ENCODE assay signal across 18 cellular contexts in the genomic region with DNA sequence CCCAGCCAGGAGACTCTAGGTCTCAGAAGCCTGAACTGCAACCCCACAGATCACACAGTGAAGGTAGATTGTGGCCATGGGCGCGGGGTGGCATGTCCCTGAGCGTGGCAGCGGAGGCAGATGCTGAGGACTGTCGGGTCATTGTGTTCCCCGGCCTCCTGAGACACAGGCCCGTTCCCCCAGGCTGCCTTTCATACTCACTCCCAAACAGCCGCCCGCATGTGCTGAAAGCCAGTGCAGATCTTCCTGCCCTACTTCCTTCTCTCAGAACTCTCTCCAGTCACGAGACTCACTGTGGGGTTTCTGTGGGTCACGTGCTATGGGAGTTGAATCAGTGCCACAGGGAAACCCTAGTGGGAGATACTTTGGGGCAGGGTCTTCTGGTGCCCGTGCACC. TPM values are rescaled to one million over a fixed set of nuclear protein-coding genes. Genes with fewer than 3 reads are reported as not detected.
"Had no signal": no experiment of that assay in that cellular context is flagged by ENCODE, and none has a peak within 500 bp of the region (broad histone marks: within the 10 kb centered on the region; RNA-seq: fewer than 3 reads in every experiment).

No MANE protein-coding gene starts in this region.

- H3K4me1 ChIP-seq: foreskin keratinocyte had no signal

- DNase-seq: activated CD4-positive, alpha-beta memory T cell treated with anti-CD3 and anti-CD28 coated beads for 36 hours; activated CD4-positive, CD25-positive, alpha-beta regulatory T cell treated with anti-CD3 and anti-CD28 coated beads, Interleukin-2, amount 50 U/mL, for 72 hours; activated CD8-positive, alpha-beta memory T cell treated with anti-CD3 and anti-CD28 coated beads, Interleukin-2, amount 10 ng/mL, durations not matched to agents 7 days and 5 days; activated T-cell treated with anti-CD3 and anti-CD28 coated beads, Interleukin-2, amount 50 U/mL, for 1 hour; amniotic stem cell; caudate nucleus; effector CD4-positive, alpha-beta T cell; foreskin keratinocyte; midbrain; right lobe of liver; stomach had no signal

- H3K36me3 ChIP-seq: right lobe of liver had no signal

- H3K4me3 ChIP-seq: coronary artery, lung, prostate gland, right lobe of liver, stomach, thoracic aorta had no signal

- H3K27ac ChIP-seq: foreskin keratinocyte, right lobe of liver, thoracic aorta had no signal

- H3K27me3 ChIP-seq: foreskin keratinocyte, right lobe of liver, spleen, stomach had no signal

- H3K9me3 ChIP-seq: prostate gland, right lobe of liver, spleen, stomach, thoracic aorta had no signal

- ATAC-seq: activated CD8-positive, alpha-beta memory T cell treated with anti-CD3 and anti-CD28 coated beads, Interleukin-2, amount 10 ng/mL, durations not matched to agents 7 days and 5 days; foreskin keratinocyte had no signal

RNA-seq across cellular contexts. Expression of a gene that starts 48.0 kb away (rescaled TPM):
- total RNA-seq: activated CD8-positive, alpha-beta memory T cell treated with anti-CD3 and anti-CD28 coated beads, Interleukin-2, amount 10 ng/mL, durations not matched to agents 7 days and 5 days; activated T-helper 2 cell treated with anti-CD3 and anti-CD28 coated beads, Interferon-gamma antibody, Interleukin-2, Interleukin-4, amounts not matched to agents 10 μg/mL and 5 μg/mL and 100 μg/mL, durations not matched to agents 14 hours and 24 hours and 36 hours; T-helper 2 cell treated with Interferon-gamma antibody and Interleukin-4, amounts not matched to agents 100 ng/mL and 5 ng/mL, for 36 hours had no signal
